ENCODE assay signal across 8 cellular contexts in genomic region chr5:80408475-80408875, GRCh38. TPM values are rescaled to one million over a fixed set of nuclear protein-coding genes. Genes with fewer than 3 reads are reported as not detected.
DNase-seq lines count a peak whose midpoint lies in the region; ATAC-seq and TF ChIP-seq lines count a peak whose summit lies in the region.

No MANE protein-coding gene starts in this region.

- DNase-seq in DMS79 treated with DMSO at 0.1 percent for 48 hours (lab: John Stamatoyannopoulos, UW), result peak; percentile 51
- no peak for DNase-seq in GM20000 (ENCODE audit: low spot score)
- peak; percentile 47 for DNase-seq in HuH-7.5 (ENCODE audit: low spot score)
- peak; percentile 83 for DNase-seq in SK-MEL-5 (ENCODE audit: low read depth, low spot score)
- DNase-seq in cardiac fibroblast (ENCODE audit: low read depth in 2 of 2), result peak; percentile 50
- DNase-seq in stimulated activated CD4-positive, alpha-beta T cell treated with anti-CD3 and anti-CD28 coated beads, Interleukin-2, amount 100 ng/mL, for 24 hours, result peak; percentile 52 to 61

- peak overlapping the region; percentile 89 to 90 for H3K4me3 ChIP-seq in cardiac fibroblast (replicated peaks in 1 of 2; ENCODE audit: low read depth in 2 of 2, low read length in 2 of 2)

- in situ Hi-C loops in SK-MEL-5 (cut with HindIII; ENCODE audit: low pct_unique_long_range_greater_than_20kb, low sequenced_read_pairs), result no loop called here

- TF ChIP-seq CTCF in GM20000 (IDR thresholded peaks at IDR 0.05; ENCODE audit: extremely low read depth, missing control alignments) (peak; percentile 19), cardiac fibroblast (IDR thresholded peaks at IDR 0.05; ENCODE audit: low read depth, low read length) (peak; percentile 40)

- no peak for ATAC-seq in HG03520 (IDR thresholded peaks at IDR 0.05; ENCODE audit: unreplicated experiment)

- H3K27me3 ChIP-seq in layer of hippocampus (ENCODE audit: control insufficient read depth, insufficient read depth, low read length), result no peaks in the 10 kb centered on the region

- H3K27ac ChIP-seq in layer of hippocampus (ENCODE audit: low read depth, low read length), result peak overlapping the region; percentile 98

RNA-seq across cellular contexts. Expression of gene ZFYVE16, which starts 0.6 kb away (rescaled TPM):
- 182 and 212 TPM in 2 replicates for total RNA-seq in SK-MEL-5 (2014; rRNA removed; shearing (Covaris generic))
- polyA plus RNA-seq in SK-MEL-5 (2015; cell fraction: cytosol; rRNA removed), result 116 and 185 TPM in 2 replicates
- 626 and 708 TPM in 2 replicates for polyA plus RNA-seq in SK-MEL-5 (2015; cell fraction: nucleus; rRNA removed)
